ENCODE assay signal across 26 cellular contexts in genomic region chr7:6425948-6426347, GRCh38.
"Had no signal": no experiment of that assay in that cellular context is flagged by ENCODE, and none has a peak within 500 bp of the region (broad histone marks: within the 10 kb centered on the region; RNA-seq: fewer than 3 reads in every experiment).

No MANE protein-coding gene starts in this region.

- H3K36me3 Mint-ChIP-seq: natural killer cell treated with Interleukin-12 subunit alpha and Interleukin-12 subunit beta and Interleukin-15 and Interleukin-18, amount 100 ng/mL, for 72 hours had no signal

- H3K27me3 ChIP-seq: esophagus muscularis mucosa, heart left ventricle, sigmoid colon, testis had no signal

- FAIRE-seq: frontal cortex, islet of Langerhans had no signal

- ATAC-seq: activated T-cell treated with anti-CD3 and anti-CD28 coated beads, Interleukin-2, amount 50 U/mL, for 72 hours; effector memory CD8-positive, alpha-beta T cell; heart left ventricle; left ventricle myocardium superior; natural killer cell treated with Interleukin-12 subunit alpha and Interleukin-12 subunit beta and Interleukin-15 and Interleukin-18, amount 100 ng/mL, for 72 hours; stimulated activated naive B cell treated with anti-CD40 and anti-IgM and Interleukin-4, amounts not matched to agents 10 μg/mL and 1 μg/mL and 100 μg/mL, for 72 hours had no signal

- H3K9me3 Mint-ChIP-seq: activated CD4-positive, alpha-beta memory T cell treated with anti-CD3 and anti-CD28 coated beads for 36 hours; activated naive CD4-positive, alpha-beta T cell treated with anti-CD3 and anti-CD28 coated beads for 36 hours; activated naive CD8-positive, alpha-beta T cell treated with anti-CD3 and anti-CD28 coated beads, Interleukin-2, amount 10 ng/mL, durations not matched to agents 7 days and 5 days; activated T-cell treated with anti-CD3 and anti-CD28 coated beads, Interleukin-2, amount 50 U/mL, for 72 hours; effector memory CD8-positive, alpha-beta T cell; natural killer cell treated with Interleukin-12 subunit alpha and Interleukin-12 subunit beta and Interleukin-15 and Interleukin-18, amount 100 ng/mL, for 72 hours; stimulated activated naive B cell treated with anti-CD40 and anti-IgM and Interleukin-4, amounts not matched to agents 10 μg/mL and 1 μg/mL and 100 μg/mL, for 72 hours; T-helper 1 cell treated with Interleukin-12 subunit alpha and Interleukin-12 subunit beta and Interleukin-4 antibody, amounts not matched to agents 30 μg/mL and 1 μg/mL, for 36 hours had no signal

- H3K27ac ChIP-seq: esophagus muscularis mucosa, sigmoid colon, testis had no signal

- H3K4me3 ChIP-seq: esophagus muscularis mucosa, heart left ventricle, sigmoid colon, smooth muscle cell, testis had no signal

- H3K9me3 ChIP-seq: esophagus muscularis mucosa, heart left ventricle, sigmoid colon, testis had no signal

- H3K4me3 Mint-ChIP-seq: activated CD4-positive, alpha-beta memory T cell treated with anti-CD3 and anti-CD28 coated beads for 36 hours; activated naive CD4-positive, alpha-beta T cell treated with anti-CD3 and anti-CD28 coated beads for 36 hours; activated naive CD8-positive, alpha-beta T cell treated with anti-CD3 and anti-CD28 coated beads, Interleukin-2, amount 10 ng/mL, durations not matched to agents 7 days and 5 days; activated T-cell treated with anti-CD3 and anti-CD28 coated beads, Interleukin-2, amount 50 U/mL, for 72 hours; effector memory CD8-positive, alpha-beta T cell; natural killer cell treated with Interleukin-12 subunit alpha and Interleukin-12 subunit beta and Interleukin-15 and Interleukin-18, amount 100 ng/mL, for 72 hours; stimulated activated naive B cell treated with anti-CD40 and anti-IgM and Interleukin-4, amounts not matched to agents 10 μg/mL and 1 μg/mL and 100 μg/mL, for 72 hours; T-helper 1 cell treated with Interleukin-12 subunit alpha and Interleukin-12 subunit beta and Interleukin-4 antibody, amounts not matched to agents 30 μg/mL and 1 μg/mL, for 36 hours had no signal

- H3K4me1 ChIP-seq: sigmoid colon, testis had no signal

- DNase-seq: activated CD4-positive, alpha-beta memory T cell treated with anti-CD3 and anti-CD28 coated beads for 36 hours; activated CD4-positive, alpha-beta T cell treated with anti-CD3 and anti-CD28 coated beads for 4 hours; activated CD4-positive, CD25-positive, alpha-beta regulatory T cell; activated effector memory CD4-positive, alpha-beta T cell treated with Interleukin-2 at 50 U/mL for 16 hours; activated naive CD4-positive, alpha-beta T cell treated with anti-CD3 and anti-CD28 coated beads for 36 hours; activated naive CD8-positive, alpha-beta T cell treated with anti-CD3 and anti-CD28 coated beads, Interleukin-2, amount 10 ng/mL, durations not matched to agents 7 days and 5 days; activated T-cell treated with anti-CD3 and anti-CD28 coated beads, Interleukin-2, amount 50 U/mL, for 72 hours; amniotic stem cell; dermis blood vessel endothelial cell; effector memory CD8-positive, alpha-beta T cell; heart left ventricle; left ventricle myocardium superior; mammary epithelial cell; midbrain; sigmoid colon; stimulated activated CD4-positive, alpha-beta T cell treated with anti-CD3 and anti-CD28 coated beads, Interleukin-15, amount 100 ng/mL, for 24 hours; stimulated activated naive B cell treated with anti-CD40 and anti-IgM and Interleukin-4, amounts not matched to agents 10 μg/mL and 1 μg/mL and 100 μg/mL, for 72 hours; T1000; testis; trophoblast cell had no signal

- H3K4me2 ChIP-seq: smooth muscle cell had no signal

- H3K27me3 Mint-ChIP-seq: activated CD4-positive, alpha-beta memory T cell treated with anti-CD3 and anti-CD28 coated beads for 36 hours; activated naive CD8-positive, alpha-beta T cell treated with anti-CD3 and anti-CD28 coated beads, Interleukin-2, amount 10 ng/mL, durations not matched to agents 7 days and 5 days; effector memory CD8-positive, alpha-beta T cell; natural killer cell treated with Interleukin-12 subunit alpha and Interleukin-12 subunit beta and Interleukin-15 and Interleukin-18, amount 100 ng/mL, for 72 hours; stimulated activated naive B cell treated with anti-CD40 and anti-IgM and Interleukin-4, amounts not matched to agents 10 μg/mL and 1 μg/mL and 100 μg/mL, for 72 hours had no signal

- H3K27ac Mint-ChIP-seq: activated CD4-positive, alpha-beta memory T cell treated with anti-CD3 and anti-CD28 coated beads for 36 hours; activated naive CD4-positive, alpha-beta T cell treated with anti-CD3 and anti-CD28 coated beads for 36 hours; activated T-cell treated with anti-CD3 and anti-CD28 coated beads, Interleukin-2, amount 50 U/mL, for 72 hours; effector memory CD8-positive, alpha-beta T cell; natural killer cell treated with Interleukin-12 subunit alpha and Interleukin-12 subunit beta and Interleukin-15 and Interleukin-18, amount 100 ng/mL, for 72 hours; stimulated activated naive B cell treated with anti-CD40 and anti-IgM and Interleukin-4, amounts not matched to agents 10 μg/mL and 1 μg/mL and 100 μg/mL, for 72 hours; T-helper 1 cell treated with Interleukin-12 subunit alpha and Interleukin-12 subunit beta and Interleukin-4 antibody, amounts not matched to agents 30 μg/mL and 1 μg/mL, for 36 hours had no signal
